8 cellular contexts compared by ENCODE assay signal in genomic region chr17:2094891-2095535, GRCh38. TPM values are rescaled to one million over a fixed set of nuclear protein-coding genes. Genes with fewer than 3 reads are reported as not detected.
DNase-seq lines count a peak whose midpoint lies in the region; ATAC-seq, FAIRE-seq and TF ChIP-seq lines count a peak whose summit lies in the region.

No MANE protein-coding gene starts in this region.

- TF ChIP-seq POLR2A in H1 (IDR thresholded peaks at IDR 0.05; ENCODE audit: control extremely low read depth in 1 of 2, low read depth in 2 of 2, low read length in 2 of 2), result no peak

- H3K4me3 ChIP-seq in Caco-2 (ENCODE audit: low read depth, low read length) (no peak overlapping the region), H1 (ENCODE audit: extremely low read depth in 1 of 4, insufficient read depth in 2 of 4, low read depth in 3 of 4, low read length in 4 of 4) (no peak overlapping the region)

- no peak overlapping the region for H2BK15ac ChIP-seq in H1 (ENCODE audit: low read length)

- peak overlapping the region; percentile 1; the same call in 1 of the 2 replicates for H3K27ac ChIP-seq in H1 (ENCODE audit: low read depth, low read length)

- H3K27me3 ChIP-seq in Caco-2 (replicated peaks; ENCODE audit: control insufficient read depth, insufficient read depth, low read length), result no peaks in the 10 kb centered on the region
- H3K27me3 ChIP-seq in H1 (replicated peaks in 1 of 4; ENCODE audit: control insufficient read depth in 3 of 4, extremely low read depth in 1 of 4, insufficient read depth in 3 of 4, low read length in 3 of 4), result no peaks in the 10 kb centered on the region

- H3K36me3 ChIP-seq in Caco-2 (ENCODE audit: control insufficient read depth, insufficient read depth, low read length), result 0 out of 2 replicates have a peak, but pooled peaks cover 2% of the 10 kb centered on the region
- H3K36me3 ChIP-seq in H1 (ENCODE audit: control insufficient read depth in 2 of 4, insufficient read depth in 4 of 4, low read length in 3 of 4), result no peaks in the 10 kb centered on the region

- H3K9me3 ChIP-seq in Caco-2 (no peaks in the 10 kb centered on the region), H1 (ENCODE audit: insufficient read depth in 2 of 2, low read depth in 1 of 2, low read length in 1 of 2) (no peaks in the 10 kb centered on the region)

- no peaks in the 10 kb centered on the region for H3K23me2 ChIP-seq in H1 (ENCODE audit: low read depth, low read length)

- H3K9me3 Mint-ChIP-seq in Caco-2 (ENCODE audit: unreplicated experiment), result no peaks in the 10 kb centered on the region

- H3K56ac ChIP-seq in H1 (replicated peaks; ENCODE audit: insufficient read length, low read depth, low read length), result no peak overlapping the region

- H3K27me3 Mint-ChIP-seq in Caco-2 (ENCODE audit: insufficient read depth, unreplicated experiment), result no peaks in the 10 kb centered on the region

- POLR2A ChIA-PET in Caco-2 (lab: Charles Lee) (no interaction called here), H1 (lab: Charles Lee; ENCODE audit: partially characterized antibody) (no interaction called here)

- no peak overlapping the region for H4K5ac ChIP-seq in H1 (ENCODE audit: insufficient read length, low read depth, low read length)

- TF ChIP-seq EP300 in H1 (IDR thresholded peaks at IDR 0.05; ENCODE audit: borderline replicate concordance in 1 of 2, low read depth in 2 of 2, low read length in 2 of 2), result no peak

- H4K91ac ChIP-seq in H1 (replicated peaks; ENCODE audit: insufficient read length, low read length), result no peak overlapping the region

- DNase-seq in Caco-2 (peak in 1 of 2 experiments; percentile 50), NCI-H1092 treated with DMSO at 0.1 percent for 48 hours (lab: John Stamatoyannopoulos, UW) (peak; percentile 71), H1 (ENCODE audit: low read depth in 1 of 2, low spot score in 2 of 2) (no peak), midbrain (lab: John Stamatoyannopoulos, UW) (peak; percentile 45), SW480 (ENCODE audit: low spot score) (no peak), NCI-H2107 (lab: John Stamatoyannopoulos, UW) (no peak)
- DNase-seq in activated CD4-positive, CD25-positive, alpha-beta regulatory T cell (lab: John Stamatoyannopoulos, UW), result no peak

- FAIRE-seq in H1 (lab: Jason Lieb, UNC), result no peak

- peaks cover 13% of the 10 kb centered on the region for H3K36me3 Mint-ChIP-seq in Caco-2 (ENCODE audit: insufficient read depth, unreplicated experiment)

- peak overlapping the region; percentile 68; the same call in 1 of the 2 replicates for H2BK12ac ChIP-seq in H1 (ENCODE audit: low read depth, low read length)

- H3K9ac ChIP-seq in H1 (replicated peaks in 1 of 4; ENCODE audit: extremely low read depth in 1 of 4, low read depth in 3 of 4, low read length in 3 of 4), result no peak overlapping the region

- no peaks in the 10 kb centered on the region for H3K79me1 ChIP-seq in H1 (ENCODE audit: low read depth, low read length)

- intact Hi-C loops in Caco-2 (cut with micrococcal nuclease; ENCODE audit: unreplicated experiment), result loop anchor here (10.0 kb wide), 1 partner anchor 150 kb away; no protein-coding TSS in a partner anchor

- H2BK5ac ChIP-seq in H1 (ENCODE audit: low read depth, low read length), result no peak overlapping the region; the same call in 1 of the 2 replicates

- peak; percentile 74 to 81 for TF ChIP-seq RAD21 in H1 (IDR thresholded peaks at IDR 0.05 in 1 of 2, conservative IDR thresholded peaks at IDR 0.05 in 1 of 2; ENCODE audit: low read depth in 2 of 2, low read length in 2 of 2)

- no peaks in the 10 kb centered on the region for H3K79me2 ChIP-seq in H1 (ENCODE audit: control insufficient read depth in 1 of 2, insufficient read depth in 2 of 2, low read length in 2 of 2)

- no peak overlapping the region for H3K23ac ChIP-seq in H1 (ENCODE audit: insufficient read length)

- H3K4me1 ChIP-seq in Caco-2, result no peaks in the 10 kb centered on the region
- peaks cover 2 to 16% (median 7%) of the 10 kb centered on the region in 4 experiments for H3K4me1 ChIP-seq in H1 (replicated peaks in 1 of 4; ENCODE audit: control insufficient read depth in 3 of 4, insufficient read depth in 4 of 4, low read length in 3 of 4)

- WGBS in H1 (ENCODE audit: extremely low coverage in 1 of 2, insufficient coverage in 1 of 2, insufficient read length in 1 of 2, insufficient replicate concordance in 2 of 2, low coverage in 1 of 2, low lambda C conversion rate in 2 of 2, missing lambda C conversion rate in 1 of 2), 2 experiments, result 84% methylated on average over 12 of the region's 12 CpGs; no CpG with 5 or more reads in 1 of the 2 experiments

- no peak overlapping the region for H3K4me3 Mint-ChIP-seq in Caco-2 (ENCODE audit: unreplicated experiment)

- H2BK20ac ChIP-seq in H1 (ENCODE audit: low read length), result 0 out of 2 replicates have a peak overlapping the region, but pooled peaks have one; percentile 3

- CTCF ChIA-PET in Caco-2 (lab: Charles Lee), result interaction anchor here (0.6 to 2.0 kb wide), 6 partner anchors 28 to 186 kb away, joined by 3 to 12 read pairs (median 4); no protein-coding TSS in a partner anchor
- CTCF ChIA-PET in H1 (lab: Charles Lee; ENCODE audit: partially characterized antibody), result interaction anchor here (0.6 to 4.2 kb wide), 28 partner anchors 8 to 158 kb away, joined by 3 to 27 read pairs (median 4); no protein-coding TSS in a partner anchor

- H2AK5ac ChIP-seq in H1 (ENCODE audit: low read depth, low read length), result no peak overlapping the region; the same call in 1 of the 2 replicates

- H3K27ac Mint-ChIP-seq in Caco-2 (ENCODE audit: unreplicated experiment), result no peak overlapping the region

- no peak overlapping the region for H3K14ac ChIP-seq in H1 (ENCODE audit: insufficient read length)

- H3K18ac ChIP-seq in H1 (ENCODE audit: extremely low read depth, low read length), result peak overlapping the region; percentile 60; the same call in 1 of the 2 replicates

- H3K4ac ChIP-seq in H1 (replicated peaks; ENCODE audit: insufficient read length, low read depth, low read length), result no peak overlapping the region

- H3K4me1 Mint-ChIP-seq in Caco-2 (ENCODE audit: low read depth, unreplicated experiment), result peaks cover 6% of the 10 kb centered on the region

- H4K8ac ChIP-seq in H1 (ENCODE audit: extremely low read depth, insufficient read depth, low read length), result no peak overlapping the region

- no peak for ATAC-seq in GM18858 (IDR thresholded peaks at IDR 0.05; ENCODE audit: unreplicated experiment)

- H4K20me1 ChIP-seq in H1 (replicated peaks in 1 of 2; ENCODE audit: control insufficient read depth in 1 of 2, insufficient read depth in 2 of 2, low read length in 2 of 2), result peaks cover 0 to 8% of the 10 kb centered on the region in 2 experiments

- BruUV-seq in Caco-2 (replicated peaks; lab: Mats Ljungman, UMichigan), result no TSS peak

- H3K4me2 ChIP-seq in H1 (ENCODE audit: insufficient read depth in 1 of 2, low read depth in 2 of 2, low read length in 2 of 2), result no peak overlapping the region

- TF ChIP-seq CTCF in Caco-2 (IDR thresholded peaks at IDR 0.05; ENCODE audit: insufficient read depth in 1 of 2, low read depth in 1 of 2, low read length in 1 of 2, severe bottlenecking in 1 of 2, unreplicated experiment in 1 of 2) (peak; percentile 24 to 84), H1 (IDR thresholded peaks at IDR 0.05; ENCODE audit: control extremely low read depth in 1 of 3, insufficient read depth in 1 of 3, low read depth in 1 of 3, low read length in 3 of 3) (peak; percentile 53 to 64 (median 63))

- H2BK120ac ChIP-seq in H1 (replicated peaks; ENCODE audit: low read depth, low read length), result no peak overlapping the region

- H2AFZ ChIP-seq in H1 (ENCODE audit: low read length), result no peak overlapping the region

TF ChIP-seq in H1, 55 proteins besides CTCF, POLR2A, EP300 and RAD21 (continues in another document):
- TF ChIP-seq MAFK (IDR thresholded peaks at IDR 0.05; ENCODE audit: low read depth, low read length) (no peak), KDM1A (IDR thresholded peaks at IDR 0.05; ENCODE audit: borderline replicate concordance, low read length) (no peak), BACH1 (IDR thresholded peaks at IDR 0.05; ENCODE audit: low read length) (no peak), CHD1 (IDR thresholded peaks at IDR 0.05; ENCODE audit: low read depth, low read length) (no peak), RNF2 (IDR thresholded peaks at IDR 0.05; ENCODE audit: borderline replicate concordance, low read depth, low read length, missing control alignments, poor library complexity, severe bottlenecking) (no peak), BRCA1 (IDR thresholded peaks at IDR 0.05; ENCODE audit: low read depth, low read length) (no peak), HDAC2 (IDR thresholded peaks at IDR 0.05; ENCODE audit: borderline replicate concordance in 1 of 2, low read depth in 2 of 2, low read length in 2 of 2) (no peak), GTF2F1 (IDR thresholded peaks at IDR 0.05; ENCODE audit: borderline replicate concordance, low read depth, low read length) (no peak), TBP (IDR thresholded peaks at IDR 0.05; ENCODE audit: low read depth, low read length) (no peak), JUN (IDR thresholded peaks at IDR 0.05; ENCODE audit: low read depth, low read length) (no peak), CREB1 (IDR thresholded peaks at IDR 0.05) (no peak), TEAD4 (IDR thresholded peaks at IDR 0.05; ENCODE audit: low read depth, low read length) (no peak), FOSL1 (IDR thresholded peaks at IDR 0.05; ENCODE audit: insufficient read depth, low read depth, low read length) (no peak)

RNA-seq across cellular contexts. Expression of gene HIC1, which starts 40.1 kb away (rescaled TPM):
- total RNA-seq in Caco-2 (2022), result 0.59 and 1.8 TPM in 2 replicates
- total RNA-seq in H1 (2021; fragmentation: NEBNext Ultra II Directional; extraction: Animal tissue kit (Norgen Biotek cat#: 25700)), result 0.09 and 0.19 TPM in 2 replicates
- polyA plus RNA-seq in H1 (2011; rRNA removed), result 0.06 and 0.11 TPM in 2 replicates
- 0.09 TPM for polyA plus RNA-seq in H1 (2011; cell fraction: cytosol; rRNA removed)
- polyA plus RNA-seq in H1 (2011; cell fraction: nucleus; rRNA removed), result 0.20 TPM
- polyA plus RNA-seq in H1 (2012, experiment 1 of 2), result 0.09 to 0.24 TPM (median 0.20 TPM) in 4 replicates
- polyA plus RNA-seq in H1 (2012, experiment 2 of 2), result 0.20 TPM
- 0.02 TPM for polyA plus RNA-seq in H1 (2013, experiment 1 of 2)
- 0.11 TPM for polyA plus RNA-seq in H1 (2013, experiment 2 of 2)
- polyA minus RNA-seq in H1 (2011; rRNA and poly(A)+ RNA removed), result 0.22 TPM in 1 of 2 replicates, not detected in the other
- polyA minus RNA-seq in H1 (2011; cell fraction: cytosol; rRNA and poly(A)+ RNA removed), result not detected
- 0.30 TPM for polyA minus RNA-seq in H1 (2011; cell fraction: nucleus; rRNA and poly(A)+ RNA removed)

RNA-seq across cellular contexts. Expression of gene OVCA2, which starts 53.2 kb away (rescaled TPM):
- 33.1 and 39.3 TPM in 2 replicates for total RNA-seq in Caco-2 (2022)
- 14.9 and 15.3 TPM in 2 replicates for total RNA-seq in H1 (2021; fragmentation: NEBNext Ultra II Directional; extraction: Animal tissue kit (Norgen Biotek cat#: 25700))
- 34.5 and 37.0 TPM in 2 replicates for polyA plus RNA-seq in H1 (2011; rRNA removed)
- polyA plus RNA-seq in H1 (2011; cell fraction: cytosol; rRNA removed), result 24.4 TPM
- polyA plus RNA-seq in H1 (2011; cell fraction: nucleus; rRNA removed), result 22.7 TPM
- polyA plus RNA-seq in H1 (2012, experiment 1 of 2), result 17.7 to 21.4 TPM (median 18.6 TPM) in 4 replicates
- polyA plus RNA-seq in H1 (2012, experiment 2 of 2), result 42.5 TPM
- polyA plus RNA-seq in H1 (2013, experiment 1 of 2), result 23.4 TPM
- 23.8 TPM for polyA plus RNA-seq in H1 (2013, experiment 2 of 2)
- 18.9 TPM in 2 replicates for polyA minus RNA-seq in H1 (2011; rRNA and poly(A)+ RNA removed)
- 7.5 TPM for polyA minus RNA-seq in H1 (2011; cell fraction: cytosol; rRNA and poly(A)+ RNA removed)
- polyA minus RNA-seq in H1 (2011; cell fraction: nucleus; rRNA and poly(A)+ RNA removed), result 5.2 TPM

Comparison
In these comparisons a context has a peak if more than half of its experiments do, and no peak if none do; other contexts are left out.
1. DNase-seq: peak in NCI-H1092 treated with DMSO at 0.1 percent for 48 hours (single experiment) and midbrain (single experiment); none in H1 (0 of 2), activated CD4-positive, CD25-positive, alpha-beta regulatory T cell (0 of 4), SW480 (single experiment) and NCI-H2107 (single experiment).